Comparison of ENCODE assay signal across 1 cellular context in the genomic region with DNA sequence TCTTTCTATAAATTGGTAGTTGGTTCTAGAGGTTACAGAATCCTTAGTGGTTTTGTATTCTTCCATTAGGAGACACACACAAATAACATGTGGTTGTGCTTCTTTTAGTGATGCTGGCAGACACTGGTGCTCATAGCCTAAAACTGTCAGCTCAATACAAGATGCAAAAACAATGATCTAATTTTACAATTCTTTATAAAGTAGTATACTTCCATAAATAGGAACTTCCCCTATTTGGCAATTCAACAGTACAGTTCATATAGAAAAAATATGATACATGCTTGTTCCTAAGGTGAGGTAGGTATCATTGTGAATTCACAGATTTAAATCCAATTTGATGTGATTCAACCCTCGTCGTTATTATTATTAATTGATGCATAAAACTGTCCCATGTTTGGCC.
TF ChIP-seq lines count a peak whose summit lies in the region.

No MANE protein-coding gene starts in this region.

TF ChIP-seq in HepG2, 621 proteins besides CTCF, POLR2A, EP300 and RAD21:
- TF ChIP-seq SRF (IDR thresholded peaks at IDR 0.05; ENCODE audit: low read depth, low read length), result no peak
- TF ChIP-seq SMC3 (IDR thresholded peaks at IDR 0.05; ENCODE audit: low read length), result no peak
- TF ChIP-seq ZNF446 (CRISPR knock-in tag; IDR thresholded peaks at IDR 0.05), result no peak
- TF ChIP-seq ZNF709 (CRISPR knock-in tag; IDR thresholded peaks at IDR 0.05), result no peak
- no peak for TF ChIP-seq ZNF766 (CRISPR knock-in tag; IDR thresholded peaks at IDR 0.05; ENCODE audit: borderline replicate concordance)
- TF ChIP-seq RFXANK (CRISPR knock-in tag; IDR thresholded peaks at IDR 0.05), result no peak
- TF ChIP-seq HNRNPL (IDR thresholded peaks at IDR 0.05; ENCODE audit: low read depth, low read length), result no peak
- TF ChIP-seq YEATS2 (CRISPR knock-in tag; IDR thresholded peaks at IDR 0.05; ENCODE audit: borderline replicate concordance), result no peak
- TF ChIP-seq, protein P1, sequence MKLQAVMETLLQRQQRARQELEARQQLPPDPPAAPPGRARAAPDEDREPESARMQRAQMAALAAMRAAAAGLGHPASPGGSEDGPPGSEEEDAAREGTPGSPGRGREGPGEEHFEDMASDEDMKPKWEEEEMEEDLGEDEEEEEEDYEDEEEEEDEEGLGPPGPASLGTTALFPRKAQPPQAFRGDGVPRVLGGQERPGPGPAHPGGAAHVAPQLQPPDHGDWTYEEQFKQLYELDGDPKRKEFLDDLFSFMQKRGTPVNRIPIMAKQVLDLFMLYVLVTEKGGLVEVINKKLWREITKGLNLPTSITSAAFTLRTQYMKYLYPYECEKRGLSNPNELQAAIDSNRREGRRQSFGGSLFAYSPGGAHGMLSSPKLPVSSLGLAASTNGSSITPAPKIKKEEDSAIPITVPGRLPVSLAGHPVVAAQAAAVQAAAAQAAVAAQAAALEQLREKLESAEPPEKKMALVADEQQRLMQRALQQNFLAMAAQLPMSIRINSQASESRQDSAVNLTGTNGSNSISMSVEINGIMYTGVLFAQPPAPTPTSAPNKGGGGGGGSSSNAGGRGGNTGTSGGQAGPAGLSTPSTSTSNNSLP (IDR thresholded peaks at IDR 0.05; ENCODE audit: low read depth, low read length), result no peak
- TF ChIP-seq ZNF432 (CRISPR knock-in tag; IDR thresholded peaks at IDR 0.05; ENCODE audit: borderline replicate concordance), result no peak
- TF ChIP-seq, protein P2, sequence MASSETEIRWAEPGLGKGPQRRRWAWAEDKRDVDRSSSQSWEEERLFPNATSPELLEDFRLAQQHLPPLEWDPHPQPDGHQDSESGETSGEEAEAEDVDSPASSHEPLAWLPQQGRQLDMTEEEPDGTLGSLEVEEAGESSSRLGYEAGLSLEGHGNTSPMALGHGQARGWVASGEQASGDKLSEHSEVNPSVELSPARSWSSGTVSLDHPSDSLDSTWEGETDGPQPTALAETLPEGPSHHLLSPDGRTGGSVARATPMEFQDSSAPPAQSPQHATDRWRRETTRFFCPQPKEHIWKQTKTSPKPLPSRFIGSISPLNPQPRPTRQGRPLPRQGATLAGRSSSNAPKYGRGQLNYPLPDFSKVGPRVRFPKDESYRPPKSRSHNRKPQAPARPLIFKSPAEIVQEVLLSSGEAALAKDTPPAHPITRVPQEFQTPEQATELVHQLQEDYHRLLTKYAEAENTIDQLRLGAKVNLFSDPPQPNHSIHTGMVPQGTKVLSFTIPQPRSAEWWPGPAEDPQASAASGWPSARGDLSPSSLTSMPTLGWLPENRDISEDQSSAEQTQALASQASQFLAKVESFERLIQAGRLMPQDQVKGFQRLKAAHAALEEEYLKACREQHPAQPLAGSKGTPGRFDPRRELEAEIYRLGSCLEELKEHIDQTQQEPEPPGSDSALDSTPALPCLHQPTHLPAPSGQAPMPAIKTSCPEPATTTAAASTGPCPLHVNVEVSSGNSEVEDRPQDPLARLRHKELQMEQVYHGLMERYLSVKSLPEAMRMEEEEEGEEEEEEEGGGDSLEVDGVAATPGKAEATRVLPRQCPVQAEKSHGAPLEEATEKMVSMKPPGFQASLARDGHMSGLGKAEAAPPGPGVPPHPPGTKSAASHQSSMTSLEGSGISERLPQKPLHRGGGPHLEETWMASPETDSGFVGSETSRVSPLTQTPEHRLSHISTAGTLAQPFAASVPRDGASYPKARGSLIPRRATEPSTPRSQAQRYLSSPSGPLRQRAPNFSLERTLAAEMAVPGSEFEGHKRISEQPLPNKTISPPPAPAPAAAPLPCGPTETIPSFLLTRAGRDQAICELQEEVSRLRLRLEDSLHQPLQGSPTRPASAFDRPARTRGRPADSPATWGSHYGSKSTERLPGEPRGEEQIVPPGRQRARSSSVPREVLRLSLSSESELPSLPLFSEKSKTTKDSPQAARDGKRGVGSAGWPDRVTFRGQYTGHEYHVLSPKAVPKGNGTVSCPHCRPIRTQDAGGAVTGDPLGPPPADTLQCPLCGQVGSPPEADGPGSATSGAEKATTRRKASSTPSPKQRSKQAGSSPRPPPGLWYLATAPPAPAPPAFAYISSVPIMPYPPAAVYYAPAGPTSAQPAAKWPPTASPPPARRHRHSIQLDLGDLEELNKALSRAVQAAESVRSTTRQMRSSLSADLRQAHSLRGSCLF (CRISPR knock-in tag; IDR thresholded peaks at IDR 0.05; ENCODE audit: borderline replicate concordance), result no peak
- TF ChIP-seq ZNF274 (CRISPR knock-in tag; IDR thresholded peaks at IDR 0.05), result no peak
- TF ChIP-seq, protein P3, sequence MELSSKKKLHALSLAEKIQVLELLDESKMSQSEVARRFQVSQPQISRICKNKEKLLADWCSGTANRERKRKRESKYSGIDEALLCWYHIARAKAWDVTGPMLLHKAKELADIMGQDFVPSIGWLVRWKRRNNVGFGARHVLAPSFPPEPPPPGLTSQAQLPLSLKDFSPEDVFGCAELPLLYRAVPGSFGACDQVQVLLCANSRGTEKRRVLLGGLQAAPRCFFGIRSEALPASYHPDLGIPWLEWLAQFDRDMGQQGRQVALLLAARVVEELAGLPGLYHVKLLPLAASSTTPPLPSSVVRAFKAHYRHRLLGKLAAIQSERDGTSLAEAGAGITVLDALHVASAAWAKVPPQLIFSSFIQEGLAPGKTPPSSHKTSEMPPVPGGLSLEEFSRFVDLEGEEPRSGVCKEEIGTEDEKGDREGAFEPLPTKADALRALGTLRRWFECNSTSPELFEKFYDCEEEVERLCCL (CRISPR knock-in tag; IDR thresholded peaks at IDR 0.05; ENCODE audit: borderline replicate concordance), result no peak
- TF ChIP-seq ZNF33A (CRISPR knock-in tag; IDR thresholded peaks at IDR 0.05; ENCODE audit: borderline replicate concordance), result no peak
- no peak for TF ChIP-seq HCFC1 (IDR thresholded peaks at IDR 0.05; ENCODE audit: low read depth, low read length)
- no peak for TF ChIP-seq ZBTB38 (CRISPR knock-in tag; IDR thresholded peaks at IDR 0.05)
